In the genomic region with DNA sequence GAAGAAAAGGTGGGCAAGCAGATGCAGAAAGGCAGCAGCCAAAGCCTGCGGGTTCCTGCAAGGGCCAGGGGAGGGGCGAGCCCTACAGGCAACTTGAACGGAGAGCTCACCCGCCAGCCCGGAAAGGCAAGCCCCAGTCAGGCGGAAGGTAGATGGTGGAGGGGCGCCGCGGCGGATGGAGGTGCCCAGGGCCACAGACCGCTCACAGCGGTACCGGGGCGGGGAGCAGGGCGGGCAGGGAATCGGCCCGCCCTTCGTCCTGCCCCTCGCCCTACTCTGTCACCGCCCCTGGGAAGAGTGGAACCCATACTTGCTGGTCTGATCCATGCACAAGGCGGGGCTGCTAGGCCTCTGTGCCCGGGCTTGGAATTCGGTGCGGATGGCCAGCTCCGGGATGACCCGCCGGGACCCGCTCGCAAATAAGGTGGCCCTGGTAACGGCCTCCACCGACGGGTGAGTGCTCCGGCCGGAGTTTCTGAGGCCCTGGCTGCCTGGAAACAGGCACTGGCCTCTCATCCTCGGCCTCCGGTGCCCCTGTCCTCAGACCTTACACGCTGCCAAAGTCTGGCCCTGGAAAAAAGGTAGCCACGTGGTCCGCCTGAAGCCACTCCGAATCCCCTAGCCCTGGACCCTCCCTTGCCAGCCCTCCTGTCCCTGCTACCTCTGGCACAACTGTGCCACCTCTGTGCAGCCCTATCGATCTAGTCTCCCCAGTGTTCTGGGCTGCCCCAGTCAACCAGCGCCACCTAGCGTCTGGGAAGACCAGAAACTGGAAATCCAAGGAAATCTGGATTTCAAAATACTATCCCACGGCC, we compare ENCODE assay signal across 9 cellular contexts. TPM values are rescaled to one million over a fixed set of nuclear protein-coding genes. Genes with fewer than 3 reads are reported as not detected.
DNase-seq lines count a peak whose midpoint lies in the region; ATAC-seq, FAIRE-seq and TF ChIP-seq lines count a peak whose summit lies in the region.
"Had no signal": no experiment of that assay in that cellular context is flagged by ENCODE, and none has a peak within 500 bp of the region (broad histone marks: within the 10 kb centered on the region; RNA-seq: fewer than 3 reads in every experiment).

A gene (plus strand): TSS at position 307 of the 815 bp plus-strand sequence. CDS start 19 bp downstream, at position 326.

- H3K4me3 ChIP-seq in AG10803 (ENCODE audit: low read length) (peak within 1 kb of the TSS; percentile 92), kidney (ENCODE audit: low read length in 2 of 2) (peak within 1 kb of the TSS; percentile 83 to 96)

- H3K36me3 ChIP-seq in kidney (ENCODE audit: control insufficient read depth in 1 of 2, insufficient read depth in 2 of 2, low read length in 2 of 2) = no peaks in the 10 kb centered on the region

- peak within 1 kb of the TSS; percentile 57 to 92 for H3K9ac ChIP-seq in kidney (ENCODE audit: low read length in 2 of 2)

- H3K9me3 ChIP-seq in kidney (ENCODE audit: control insufficient read depth in 1 of 2, low read length in 2 of 2) = no peaks in the 10 kb centered on the region

- ATAC-seq in GM19023 (IDR thresholded peaks at IDR 0.05; ENCODE audit: unreplicated experiment) (peak; percentile 90), HG03342 (IDR thresholded peaks at IDR 0.05; ENCODE audit: unreplicated experiment) (peak; percentile 74)

- peak within 1 kb of the TSS; percentile 88 to 91 for H3K27ac ChIP-seq in kidney (ENCODE audit: low read depth in 2 of 2, low read length in 2 of 2)

- DNase-seq in AG10803 (ENCODE audit: low read depth) (peak; percentile 79), NCI-H345 (lab: John Stamatoyannopoulos, UW) (peak; percentile 87), kidney (peak; percentile 94)
- peak; percentile 59 for DNase-seq in activated CD4-positive, CD25-positive, alpha-beta regulatory T cell treated with anti-CD3 and anti-CD28 coated beads, Interleukin-2, amount 50 U/mL, for 16 hours (ENCODE audit: low read depth, low spot score)
- DNase-seq in central memory CD4-positive, alpha-beta T cell = peak; percentile 70
- DNase-seq in stimulated activated CD4-positive, alpha-beta T cell treated with anti-CD3 and anti-CD28 coated beads, Interleukin-15, amount 100 ng/mL, for 24 hours = peak; percentile 90

- FAIRE-seq in kidney (lab: Jason Lieb, UNC) = no peak
- FAIRE-seq: endometrium had no signal

- peaks cover 4 to 12% of the 10 kb centered on the region in 2 donors for H3K4me1 ChIP-seq in kidney (ENCODE audit: control insufficient read depth in 1 of 2, insufficient read depth in 1 of 2, low read depth in 1 of 2, low read length in 2 of 2)

- TF ChIP-seq CTCF in AG10803 (conservative IDR thresholded peaks at IDR 0.05; ENCODE audit: low read length) = peak; percentile 90
- TF ChIP-seq CTCF in kidney (IDR thresholded peaks at IDR 0.05; ENCODE audit: borderline replicate concordance, extremely low read depth, insufficient read depth) = peak; percentile 79

- intact Hi-C loops in kidney (cut with DNase I) = no loop called here

RNA-seq across cellular contexts. Expression of the gene that starts here (rescaled TPM):
- total RNA-seq in kidney = 23.4 TPM
- polyA plus RNA-seq in kidney (ENCODE audit: insufficient read depth, low read depth, low replicate concordance) = 247 TPM

Comparison
In these comparisons a context has a peak if more than half of its experiments do, and no peak if none do; other contexts are left out.
1. Peak in every context shown above with its lines: DNase-seq, ATAC-seq, H3K4me3 ChIP-seq and H3K27ac ChIP-seq.